23 cellular contexts compared by ENCODE assay signal in the genomic region with DNA sequence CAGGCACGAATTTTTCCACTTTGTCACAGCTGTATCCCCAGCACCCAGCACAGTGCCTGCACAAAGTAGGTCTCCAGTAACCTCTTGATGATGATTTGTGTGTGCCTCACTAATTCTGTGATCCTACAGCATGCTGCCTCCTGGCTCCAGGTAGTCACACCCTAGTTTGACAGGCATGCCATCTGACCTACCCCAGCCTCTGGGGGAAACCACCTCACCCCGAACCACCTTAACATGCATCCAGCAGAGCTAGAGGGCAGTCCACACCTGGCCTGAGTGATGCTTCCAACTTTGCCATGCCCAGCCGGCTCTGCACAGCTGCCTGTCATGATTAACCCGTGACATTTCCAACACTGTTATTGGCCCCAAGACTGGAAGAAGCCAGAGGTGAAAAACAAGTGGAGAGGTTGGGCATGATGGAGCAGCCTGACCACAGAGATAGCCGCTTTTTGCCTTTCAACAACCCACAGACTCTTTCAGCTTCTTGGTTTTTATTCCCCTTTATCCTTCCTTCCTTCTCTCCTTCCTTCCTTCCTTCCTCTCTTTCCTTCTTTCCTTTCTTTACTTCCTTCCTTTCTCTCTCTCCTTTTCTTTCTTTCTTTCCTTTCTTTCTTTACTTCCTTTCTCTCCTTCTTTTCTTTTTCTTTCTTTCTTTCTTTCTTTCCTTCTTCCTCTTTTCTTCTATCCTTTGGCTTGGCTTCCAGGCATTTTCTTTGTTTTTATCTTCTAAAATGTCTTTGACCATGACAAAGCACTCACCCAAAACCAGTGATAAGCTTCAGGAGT.
"Had no signal": no experiment of that assay in that cellular context is flagged by ENCODE, and none has a peak within 500 bp of the region (broad histone marks: within the 10 kb centered on the region; RNA-seq: fewer than 3 reads in every experiment).

No MANE protein-coding gene starts in this region.

- H3K27ac ChIP-seq: Peyer's patch, RWPE1, SJCRH30, WERI-Rb-1 had no signal

- H3K9me3 Mint-ChIP-seq: activated naive CD4-positive, alpha-beta T cell treated with anti-CD3 and anti-CD28 coated beads, Interleukin-2, amount 50 U/mL, for 24 hours had no signal

- H3K9ac ChIP-seq: SK-N-SH had no signal

- H3K4me1 Mint-ChIP-seq: activated naive CD4-positive, alpha-beta T cell treated with anti-CD3 and anti-CD28 coated beads, Interleukin-2, amount 50 U/mL, for 24 hours had no signal

- H3K27me3 ChIP-seq: Peyer's patch, SJCRH30 had no signal

- H3K4me2 ChIP-seq: SK-N-SH had no signal

- H3K36me3 Mint-ChIP-seq: activated naive CD4-positive, alpha-beta T cell treated with anti-CD3 and anti-CD28 coated beads, Interleukin-2, amount 50 U/mL, for 24 hours had no signal

- H3K9me3 ChIP-seq: MG63, Peyer's patch, SJCRH30, SK-N-SH had no signal

- DNase-seq: activated CD4-positive, alpha-beta T cell treated with anti-CD3 and anti-CD28 coated beads for 48 hours; activated CD4-positive, alpha-beta T cell treated with anti-CD3 and anti-CD28 coated beads, Interleukin-2, amount 50 U/mL, for 4 hours; activated CD8-positive, alpha-beta memory T cell treated with anti-CD3 and anti-CD28 coated beads, Interleukin-2, amount 50 U/mL, for 48 hours; activated CD8-positive, alpha-beta T cell treated with anti-CD3 and anti-CD28 coated beads, Interleukin-2, amount 10 ng/mL, durations not matched to agents 7 days and 5 days; activated naive CD4-positive, alpha-beta T cell; activated T-cell treated with anti-CD3 and anti-CD28 coated beads, Interleukin-2, amount 50 U/mL, for 1 hour; aorta; central memory CD4-positive, alpha-beta T cell; MG63; NCI-H1105 treated with DMSO at 0.1 percent for 48 hours; NCI-H1436 treated with DMSO at 0.1 percent for 48 hours; NCI-H187; NCI-H2081; NCI-H446; NCI-H524; Peyer's patch; Right ventricle myocardium superior; SJCRH30; SK-N-SH; T-helper 1 cell; WERI-Rb-1 had no signal

- H3K4me3 ChIP-seq: MG63, Peyer's patch, SJCRH30 had no signal

- H3K4me1 ChIP-seq: Peyer's patch had no signal

- H3K4me3 Mint-ChIP-seq: activated CD8-positive, alpha-beta T cell treated with anti-CD3 and anti-CD28 coated beads, Interleukin-2, amount 10 ng/mL, durations not matched to agents 7 days and 5 days; activated naive CD4-positive, alpha-beta T cell treated with anti-CD3 and anti-CD28 coated beads, Interleukin-2, amount 50 U/mL, for 24 hours had no signal

- H3K27ac Mint-ChIP-seq: activated CD8-positive, alpha-beta T cell treated with anti-CD3 and anti-CD28 coated beads, Interleukin-2, amount 10 ng/mL, durations not matched to agents 7 days and 5 days; activated naive CD4-positive, alpha-beta T cell treated with anti-CD3 and anti-CD28 coated beads, Interleukin-2, amount 50 U/mL, for 24 hours had no signal

- H3K36me3 ChIP-seq: MG63, Peyer's patch, SJCRH30, WERI-Rb-1 had no signal
